ENCODE assay signal across 8 cellular contexts in the genomic region with DNA sequence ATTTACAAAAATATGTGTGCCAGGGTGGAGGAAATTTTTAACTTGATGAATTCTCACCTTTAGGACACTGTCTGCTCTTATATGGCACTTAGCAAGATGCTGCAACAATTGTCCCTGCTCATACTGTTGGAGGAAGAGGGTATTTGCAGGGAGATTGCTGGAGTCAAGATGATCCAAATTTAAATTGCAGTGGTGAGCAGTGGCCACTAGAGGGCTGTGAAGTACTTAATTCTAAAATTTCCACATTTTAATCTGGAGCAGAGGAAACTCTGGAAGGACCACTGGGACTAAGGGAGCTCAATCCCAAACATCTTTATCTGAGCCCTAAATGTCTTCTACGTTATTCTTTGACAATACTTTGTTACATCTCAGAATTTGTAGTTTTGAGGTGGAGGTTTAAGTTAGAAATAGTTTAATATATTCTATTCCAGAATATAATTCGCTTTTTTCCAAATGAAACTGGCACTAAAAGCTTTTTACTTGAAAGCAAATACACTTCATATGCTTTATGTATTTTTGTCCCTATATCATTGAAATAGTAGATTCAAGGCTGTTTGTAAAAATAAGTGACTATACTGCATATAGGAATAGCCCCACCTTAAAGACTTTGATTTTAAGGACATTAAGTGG. TPM values are rescaled to one million over a fixed set of nuclear protein-coding genes. Genes with fewer than 3 reads are reported as not detected.
DNase-seq lines count a peak whose midpoint lies in the region; ATAC-seq and TF ChIP-seq lines count a peak whose summit lies in the region.

No MANE protein-coding gene starts in this region.

- H3K9me3 ChIP-seq in Peyer's patch, result no peaks in the 10 kb centered on the region

- H3K36me3 ChIP-seq in Peyer's patch, result no peaks in the 10 kb centered on the region

- ATAC-seq in GM19467 (IDR thresholded peaks at IDR 0.05; ENCODE audit: unreplicated experiment), result no peak
- no peak for ATAC-seq in stimulated activated effector memory CD8-positive, alpha-beta T cell treated with anti-CD3 and anti-CD28 coated beads, Interleukin-12 subunit alpha, Interleukin-12 subunit beta, amount 100 ng/mL, for 72 hours

- no peak for TF ChIP-seq POLR2A in Peyer's patch (IDR thresholded peaks at IDR 0.05)

- H3K36me3 Mint-ChIP-seq in stimulated activated effector memory CD8-positive, alpha-beta T cell treated with anti-CD3 and anti-CD28 coated beads, Interleukin-12 subunit alpha, Interleukin-12 subunit beta, amount 100 ng/mL, for 72 hours, result no peaks in the 10 kb centered on the region

- H3K27ac ChIP-seq in Peyer's patch (no peak overlapping the region), dorsolateral prefrontal cortex (no peak overlapping the region)

- H3K4me3 ChIP-seq in Jurkat, Clone E6-1 (ENCODE audit: low read length), result no peak overlapping the region
- no peak overlapping the region for H3K4me3 ChIP-seq in Peyer's patch
- no peak overlapping the region for H3K4me3 ChIP-seq in dorsolateral prefrontal cortex

- H3K27ac Mint-ChIP-seq in stimulated activated effector memory CD8-positive, alpha-beta T cell treated with anti-CD3 and anti-CD28 coated beads, Interleukin-12 subunit alpha, Interleukin-12 subunit beta, amount 100 ng/mL, for 72 hours, result no peak overlapping the region

- H3K27me3 ChIP-seq in Peyer's patch (no peaks in the 10 kb centered on the region), dorsolateral prefrontal cortex (no peaks in the 10 kb centered on the region)

- TF ChIP-seq CTCF in Peyer's patch (IDR thresholded peaks at IDR 0.05), result peak; percentile 50 to 82 (median 68)
- peak; percentile 60 to 94 (median 82) for TF ChIP-seq CTCF in dorsolateral prefrontal cortex (IDR thresholded peaks at IDR 0.05 in 54 of 56, conservative IDR thresholded peaks at IDR 0.05 in 2 of 56; ENCODE audit: low read depth in 1 of 56, partially characterized antibody in 56 of 56)

- H3K4me1 Mint-ChIP-seq in stimulated activated effector memory CD8-positive, alpha-beta T cell treated with anti-CD3 and anti-CD28 coated beads, Interleukin-12 subunit alpha, Interleukin-12 subunit beta, amount 100 ng/mL, for 72 hours, result no peaks in the 10 kb centered on the region

- intact Hi-C loops in dorsolateral prefrontal cortex (cut with DNase I), result loop anchor here in 1 of 2 donors (5.0 kb wide), 1 partner anchor 121 kb away; no protein-coding TSS in a partner anchor

- H3K4me3 Mint-ChIP-seq in stimulated activated effector memory CD8-positive, alpha-beta T cell treated with anti-CD3 and anti-CD28 coated beads, Interleukin-12 subunit alpha, Interleukin-12 subunit beta, amount 100 ng/mL, for 72 hours, result no peak overlapping the region

- H3K9me3 Mint-ChIP-seq in stimulated activated effector memory CD8-positive, alpha-beta T cell treated with anti-CD3 and anti-CD28 coated beads, Interleukin-12 subunit alpha, Interleukin-12 subunit beta, amount 100 ng/mL, for 72 hours, result no peaks in the 10 kb centered on the region

- H3K4me1 ChIP-seq in Peyer's patch, result no peaks in the 10 kb centered on the region

- DNase-seq in D341Med (ENCODE audit: low spot score) (peak; percentile 62), GM19238 (ENCODE audit: insufficient read length, low spot score) (peak; percentile 29), Peyer's patch (peak in 1 of 3 donors; percentile 78), dorsolateral prefrontal cortex (peak in 2 of 10 donors; percentile 22 to 57), middle frontal gyrus (ENCODE audit: extremely low spot score, low spot score) (peak; percentile 36)
- peak; percentile 34 for DNase-seq in Jurkat, Clone E6-1 (ENCODE audit: low read depth, low spot score)
- no peak for DNase-seq in stimulated activated effector memory CD8-positive, alpha-beta T cell treated with anti-CD3 and anti-CD28 coated beads, Interleukin-12 subunit alpha, Interleukin-12 subunit beta, amount 100 ng/mL, for 72 hours (ENCODE audit: low spot score in 2 of 2)

RNA-seq across cellular contexts. Expression of a gene that starts 33.0 kb away (rescaled TPM):
- polyA plus RNA-seq in Jurkat, Clone E6-1 (2012; ENCODE audit: insufficient read depth, insufficient read length), result not detected
- total RNA-seq in Peyer's patch (not detected), dorsolateral prefrontal cortex (10 to 100 TPM in 44 of 120 experiments, 1 to 10 TPM in 76; 2.0 to 17.0 (median 9.4) TPM)

Comparison
In these comparisons a context has a peak if more than half of its experiments do, and no peak if none do; other contexts are left out.
1. DNase-seq: peak in D341Med (single experiment), GM19238 (single experiment), Jurkat, Clone E6-1 (single experiment) and middle frontal gyrus (single experiment); none in stimulated activated effector memory CD8-positive, alpha-beta T cell treated with anti-CD3 and anti-CD28 coated beads, Interleukin-12 subunit alpha, Interleukin-12 subunit beta, amount 100 ng/mL, for 72 hours (0 of 2).